8 cellular contexts compared by ENCODE assay signal in the genomic region with DNA sequence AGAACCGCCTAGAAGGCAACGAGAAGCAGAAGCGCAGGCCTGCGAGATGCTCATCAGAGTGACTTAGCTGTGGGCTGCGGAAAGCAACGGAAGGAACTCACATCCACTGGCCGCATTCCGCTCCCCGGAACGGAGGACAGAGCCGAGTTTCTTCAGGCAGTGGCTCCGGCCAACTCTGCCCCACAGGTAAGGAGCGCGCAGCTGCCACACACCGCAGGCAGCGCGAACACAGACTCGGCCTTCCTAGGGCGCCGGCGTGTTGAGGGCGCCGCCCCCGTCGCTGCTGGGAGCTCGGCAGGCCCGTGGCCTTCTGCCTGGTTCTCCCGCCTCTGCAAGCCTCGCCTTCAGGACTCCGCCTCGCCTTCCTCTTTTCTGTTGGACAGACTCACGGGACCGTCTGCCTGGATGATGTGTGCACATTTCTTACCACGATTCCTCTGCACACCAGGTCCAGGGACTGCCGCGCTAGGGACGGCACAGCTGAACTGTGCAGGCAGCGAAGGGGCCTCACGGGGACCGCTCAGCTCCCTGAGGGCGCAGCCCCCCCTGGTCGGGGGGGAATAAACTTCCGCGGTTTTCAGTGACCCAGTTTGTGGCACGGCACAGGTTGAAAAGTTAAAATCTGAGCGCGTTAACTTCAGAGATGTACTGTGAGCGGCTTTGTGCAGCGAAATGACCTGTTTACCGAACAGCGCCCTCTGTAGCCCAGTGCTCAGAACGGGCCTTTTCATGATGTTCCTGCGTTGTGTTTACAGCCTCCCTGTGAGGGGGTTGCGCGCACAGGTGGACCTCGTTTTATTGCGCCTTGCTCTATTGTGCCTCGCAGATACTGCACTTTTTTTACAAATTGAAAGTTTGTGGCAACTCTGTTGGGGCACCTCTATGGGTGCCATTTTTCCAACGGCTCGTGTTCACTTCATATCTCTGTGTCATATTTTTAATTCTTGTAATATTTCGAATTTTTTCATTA. TPM values are rescaled to one million over a fixed set of nuclear protein-coding genes. Genes with fewer than 3 reads are reported as not detected.
DNase-seq lines count a peak whose midpoint lies in the region; ATAC-seq lines count a peak whose summit lies in the region.

No MANE protein-coding gene starts in this region.

- peaks cover 10% of the 10 kb centered on the region for H3K9me3 Mint-ChIP-seq in activated CD4-positive, alpha-beta T cell treated with anti-CD3 and anti-CD28 coated beads, Interleukin-2, amount 10 ng/mL, durations not matched to agents 24 days and 14 days

- no peaks in the 10 kb centered on the region for H3K36me3 Mint-ChIP-seq in activated CD4-positive, alpha-beta T cell treated with anti-CD3 and anti-CD28 coated beads, Interleukin-2, amount 10 ng/mL, durations not matched to agents 24 days and 14 days (ENCODE audit: low read depth)

- peak overlapping the region; percentile 16 for H3K27ac Mint-ChIP-seq in activated CD4-positive, alpha-beta T cell treated with anti-CD3 and anti-CD28 coated beads, Interleukin-2, amount 10 ng/mL, durations not matched to agents 24 days and 14 days

- H3K4me3 Mint-ChIP-seq in activated CD4-positive, alpha-beta T cell treated with anti-CD3 and anti-CD28 coated beads, Interleukin-2, amount 10 ng/mL, durations not matched to agents 24 days and 14 days, result peak overlapping the region; percentile 95

- H3K4me1 Mint-ChIP-seq in activated CD4-positive, alpha-beta T cell treated with anti-CD3 and anti-CD28 coated beads, Interleukin-2, amount 10 ng/mL, durations not matched to agents 24 days and 14 days, result peaks cover 12% of the 10 kb centered on the region

- ATAC-seq in GM18909 (IDR thresholded peaks at IDR 0.05; ENCODE audit: poor library complexity, unreplicated experiment) (peak; percentile 91), HG03342 (IDR thresholded peaks at IDR 0.05; ENCODE audit: unreplicated experiment) (peak; percentile 78), left colon (peak; percentile 89)

- H3K27me3 Mint-ChIP-seq in activated CD4-positive, alpha-beta T cell treated with anti-CD3 and anti-CD28 coated beads, Interleukin-2, amount 10 ng/mL, durations not matched to agents 24 days and 14 days, result peaks cover 8% of the 10 kb centered on the region

- DNase-seq in AG08396 (ENCODE audit: low spot score) (peak; percentile 81), NCI-H510A (lab: John Stamatoyannopoulos, UW) (peak; percentile 72), dedifferentiated amniotic fluid mesenchymal stem cell (ENCODE audit: extremely low spot score) (peak; percentile 81), left colon (peak; percentile 67 to 84)
- DNase-seq in activated CD4-positive, alpha-beta T cell treated with anti-CD3 and anti-CD28 coated beads, Interleukin-2, amount 10 ng/mL, durations not matched to agents 24 days and 14 days, result peak; percentile 93
- DNase-seq in stimulated activated CD4-positive, alpha-beta T cell treated with anti-CD3 and anti-CD28 coated beads, Interleukin-1b, Interleukin-23, amount 100 ng/mL, for 24 hours (ENCODE audit: low read depth in 4 of 4, low spot score in 1 of 4), result peak; percentile 57 to 63 (median 62)

- intact Hi-C loops in activated CD4-positive, alpha-beta T cell treated with anti-CD3 and anti-CD28 coated beads, Interleukin-2, amount 10 ng/mL, durations not matched to agents 24 days and 14 days (cut with micrococcal nuclease), result loop anchor here (1.0 to 5.0 kb wide), 4 partner anchors 77 to 292 kb away; partner anchors contain the start of gene MIS18A
- intact Hi-C loops in left colon (cut with DNase I, micrococcal nuclease), result loop anchor here in 1 of 2 donors (10.0 kb wide), 1 partner anchor 155 kb away; the partner anchor contains the start of gene EVA1C

RNA-seq across cellular contexts. Expression of gene TCP10L, which starts 15.8 kb away (rescaled TPM):
- 0.58 and 1.1 TPM in 2 replicates for total RNA-seq in activated CD4-positive, alpha-beta T cell treated with anti-CD3 and anti-CD28 coated beads, Interleukin-2, amount 10 ng/mL, durations not matched to agents 24 days and 14 days
- total RNA-seq in left colon, result not detected

RNA-seq across cellular contexts. Expression of gene CFAP298, which starts 42.6 kb away (rescaled TPM):
- total RNA-seq in activated CD4-positive, alpha-beta T cell treated with anti-CD3 and anti-CD28 coated beads, Interleukin-2, amount 10 ng/mL, durations not matched to agents 24 days and 14 days, result 52.5 and 57.6 TPM in 2 replicates
- 10 to 100 TPM; 28.7 to 32.7 TPM for total RNA-seq in left colon

Comparison
In these comparisons a context has a peak if more than half of its experiments do, and no peak if none do; other contexts are left out.
1. Peak in every context shown above with its lines: DNase-seq and ATAC-seq.